In genomic region chr1:230883964-230884363, GRCh38 we compare ENCODE assay signal across 31 cellular contexts.
"Had no signal": no experiment of that assay in that cellular context is flagged by ENCODE, and none has a peak within 500 bp of the region (broad histone marks: within the 10 kb centered on the region; RNA-seq: fewer than 3 reads in every experiment).

No MANE protein-coding gene starts in this region.

- H3K27ac ChIP-seq: gastrocnemius medialis, neutrophil, pancreas, prostate gland, sigmoid colon, stomach, suprapubic skin, tibial artery, upper lobe of right lung, VCaP had no signal

- H3K4me1 ChIP-seq: gastrocnemius medialis, pancreas, prostate gland, stomach had no signal

- H3K4me3 ChIP-seq: gastrocnemius medialis, lung, pancreas, prostate gland, sigmoid colon, stomach, suprapubic skin, tibial artery, upper lobe of right lung had no signal

- H3K36me3 ChIP-seq: gastrocnemius medialis, neutrophil, pancreas, prostate gland, sigmoid colon, stomach, suprapubic skin, tibial artery, upper lobe of right lung had no signal

- H3K27me3 ChIP-seq: pancreas, sigmoid colon, tibial artery had no signal

- ATAC-seq: activated CD4-positive, CD25-positive, alpha-beta regulatory T cell treated with anti-CD3 and anti-CD28 coated beads, Interleukin-2, amount 50 U/mL, for 24 hours; esophagus mucosa; gastrocnemius medialis; stimulated activated naive B cell treated with anti-CD40 and anti-IgM and Interleukin-4, amounts not matched to agents 10 μg/mL and 1 μg/mL and 100 μg/mL, for 72 hours; upper lobe of right lung had no signal

- DNase-seq: activated CD4-positive, alpha-beta T cell treated with anti-CD3 and anti-CD28 coated beads for 48 hours; activated CD4-positive, alpha-beta T cell treated with anti-CD3 and anti-CD28 coated beads, Interleukin-2, amount 50 U/mL, for 48 hours; activated CD8-positive, alpha-beta memory T cell treated with anti-CD3 and anti-CD28 coated beads for 24 hours; activated effector memory CD4-positive, alpha-beta T cell treated with anti-CD3 and anti-CD28 coated beads, Interleukin-2, amount 50 U/mL, for 16 hours; activated naive CD4-positive, alpha-beta T cell treated with anti-CD3 and anti-CD28 coated beads, Interleukin-2, amount 10 ng/mL, durations not matched to agents 7 days and 5 days; activated naive CD8-positive, alpha-beta T cell treated with anti-CD3 and anti-CD28 coated beads, Interleukin-2, amount 10 ng/mL, durations not matched to agents 7 days and 5 days; amygdala; central memory CD4-positive, alpha-beta T cell; gastrocnemius medialis; head of caudate nucleus; hypothalamus; immature natural killer cell; kidney; nephron progenitor cell; pancreas; retina; sigmoid colon; small intestine; stimulated activated CD4-positive, alpha-beta T cell treated with anti-CD3 and anti-CD28 coated beads, Interleukin-4, amount 100 ng/mL, for 4 hours; stimulated activated naive B cell treated with anti-CD40 and anti-IgM and Interleukin-4, amounts not matched to agents 10 μg/mL and 1 μg/mL and 100 μg/mL, for 72 hours; stomach; T-helper 9 cell; tibial artery; upper lobe of right lung had no signal

- H3K9me3 ChIP-seq: gastrocnemius medialis, neutrophil, pancreas, prostate gland, upper lobe of right lung had no signal
